8 cellular contexts compared by ENCODE assay signal in genomic region chr2:10688921-10689807, GRCh38. TPM values are rescaled to one million over a fixed set of nuclear protein-coding genes. Genes with fewer than 3 reads are reported as not detected.
A peak's percentile ranks its signal among the peaks of the same experiment; 100 is the strongest.
DNase-seq lines count a peak whose midpoint lies in the region; ATAC-seq and TF ChIP-seq lines count a peak whose summit lies in the region.

No MANE protein-coding gene starts in this region.

- no peaks in the 10 kb centered on the region for H3K9me3 Mint-ChIP-seq in CD14-positive monocyte

- peak overlapping the region; percentile 53 for H3K27ac ChIP-seq in OCI-LY7 (ENCODE audit: low read depth, low read length, poor library complexity, severe bottlenecking)
- H3K27ac ChIP-seq in esophagus (ENCODE audit: low read depth in 2 of 2, low read length in 1 of 2): peak overlapping the region; percentile 94 to 95

- peaks cover 66% of the 10 kb centered on the region for H3K79me2 ChIP-seq in OCI-LY7 (ENCODE audit: insufficient read depth, low read depth, low read length)

- H3K4me2 ChIP-seq in OCI-LY7 (ENCODE audit: low read length): peak overlapping the region; percentile 98

- TF ChIP-seq CTCF in OCI-LY7 (conservative IDR thresholded peaks at IDR 0.05; ENCODE audit: low read length) (no peak), CD14-positive monocyte (IDR thresholded peaks at IDR 0.05) (no peak)

- no peak overlapping the region for H3K27ac Mint-ChIP-seq in CD14-positive monocyte

- H3K36me3 ChIP-seq in OCI-LY7 (ENCODE audit: insufficient read depth, low read length) (peaks cover 26% of the 10 kb centered on the region), esophagus (ENCODE audit: control insufficient read depth in 2 of 2, insufficient read depth in 2 of 2, low read length in 1 of 2) (no peaks in the 10 kb centered on the region), neuron (ENCODE audit: insufficient read depth, low read length) (peaks cover 2% of the 10 kb centered on the region)

- intact Hi-C loops in OCI-LY7 (cut with micrococcal nuclease; ENCODE audit: unreplicated experiment): loop anchor here (2.0 kb wide), 1 partner anchor 124 kb away; the partner anchor contains the start of gene PDIA6
- intact Hi-C loops in CD14-positive monocyte (cut with micrococcal nuclease): no loop called here

- DNase-seq in HCEC 1CT: peak; percentile 13
- DNase-seq in OCI-LY7 (ENCODE audit: low spot score): peak; percentile 21
- DNase-seq in Ammon's horn (ENCODE audit: low spot score): no peak
- DNase-seq in HK-2 (ENCODE audit: unreplicated experiment): no peak
- no peak for DNase-seq in CD14-positive monocyte (ENCODE audit: low spot score)

- POLR2A ChIA-PET in OCI-LY7 (lab: Charles Lee): interaction anchor here (0.9 to 1.4 kb wide), 4 partner anchors 12 to 93 kb away, joined by 3 to 4 read pairs (median 3); no protein-coding TSS in a partner anchor

- WGBS in esophagus, 2 donors: 3% methylated on average over 27 of the region's 27 CpGs

- ATAC-seq in GM18502 (IDR thresholded peaks at IDR 0.05; ENCODE audit: poor library complexity, unreplicated experiment): peak; percentile 35

- CTCF ChIA-PET in OCI-LY7 (lab: Charles Lee; ENCODE audit: unreplicated experiment): no interaction called here

- H3K36me3 Mint-ChIP-seq in CD14-positive monocyte: peaks cover 5 to 7% of the 10 kb centered on the region in 2 donors

- H4K20me1 ChIP-seq in OCI-LY7 (ENCODE audit: insufficient read depth, low read length): peaks cover 16% of the 10 kb centered on the region

- H3K4me1 ChIP-seq in OCI-LY7 (ENCODE audit: insufficient read depth, low read length, poor library complexity, severe bottlenecking) (peaks cover 23% of the 10 kb centered on the region), esophagus (ENCODE audit: control insufficient read depth in 2 of 2, insufficient read depth in 2 of 2, low read length in 1 of 2) (peaks cover 0 to 7% of the 10 kb centered on the region in 2 donors), neuron (ENCODE audit: insufficient read depth, low read length) (peaks cover 16% of the 10 kb centered on the region)

- no peaks in the 10 kb centered on the region for H3K9me3 ChIP-seq in OCI-LY7 (ENCODE audit: low read length)
- no peaks in the 10 kb centered on the region for H3K9me3 ChIP-seq in esophagus (ENCODE audit: control insufficient read depth in 2 of 2, insufficient read depth in 1 of 2, low read depth in 1 of 2, low read length in 1 of 2)
- H3K9me3 ChIP-seq in neuron (ENCODE audit: low read length): no peaks in the 10 kb centered on the region

- H3K27me3 ChIP-seq in esophagus (ENCODE audit: control insufficient read depth in 1 of 2, insufficient read depth in 2 of 2, low read length in 2 of 2) (no peaks in the 10 kb centered on the region), neuron (ENCODE audit: insufficient read depth, low read length) (no peaks in the 10 kb centered on the region)

- H3K4me3 ChIP-seq in OCI-LY7 (ENCODE audit: low read depth, low read length, poor library complexity, severe bottlenecking) (peak overlapping the region; percentile 100), esophagus (ENCODE audit: low read depth in 1 of 2, low read length in 2 of 2) (peak overlapping the region; percentile 90 to 100), neuron (ENCODE audit: low read length) (peak overlapping the region; percentile 67)

- peaks cover 6% of the 10 kb centered on the region for H3K4me1 Mint-ChIP-seq in CD14-positive monocyte

- BruUV-seq in OCI-LY7 (replicated peaks; lab: Mats Ljungman, UMichigan): TSS peak; percentile 82

- peaks cover 1 to 3% (median 3%) of the 10 kb centered on the region in 3 donors for H3K27me3 Mint-ChIP-seq in CD14-positive monocyte (ENCODE audit: low read depth in 3 of 3)

- H2AFZ ChIP-seq in OCI-LY7 (ENCODE audit: low read length) (peak overlapping the region; percentile 78), neuron (ENCODE audit: low read depth, low read length) (peak overlapping the region; percentile 62)

- H3K4me3 Mint-ChIP-seq in CD14-positive monocyte: no peak overlapping the region

- no peaks in the 10 kb centered on the region for H3K9me2 ChIP-seq in OCI-LY7 (ENCODE audit: insufficient read depth, low read length)

RNA-seq across cellular contexts. Expression of gene NOL10, which starts 0.6 kb away (rescaled TPM):
- total RNA-seq in OCI-LY7 (2014; rRNA removed; shearing (Covaris generic)): 23.7 and 26.9 TPM in 2 replicates
- 24.8 and 31.7 TPM in 2 replicates for total RNA-seq in OCI-LY7 (2022)
- polyA plus RNA-seq in esophagus (10 to 100 TPM in 1 of 2 donors, 1 to 10 TPM in 1; 6.8 to 13.1 TPM), CD14-positive monocyte (10 to 100 TPM in 1 of 2 donors, 1 to 10 TPM in 1; 9.9 to 12.8 TPM)

RNA-seq across cellular contexts. Expression of gene ATP6V1C2, which starts 32.3 kb away (rescaled TPM):
- 0.13 TPM in 1 of 2 replicates, not detected in the other for total RNA-seq in OCI-LY7 (2014; rRNA removed; shearing (Covaris generic))
- total RNA-seq in OCI-LY7 (2022): not detected in 2 replicates
- polyA plus RNA-seq in esophagus: 10 to 100 TPM; 16.8 to 55.0 TPM
- polyA plus RNA-seq in CD14-positive monocyte: not detected

Comparison
In these comparisons a context has a peak if more than half of its experiments do, and no peak if none do; other contexts are left out.
1. DNase-seq: peak in HCEC 1CT (single experiment) and OCI-LY7 (single experiment); none in Ammon's horn (single experiment), HK-2 (single experiment) and CD14-positive monocyte (single experiment).
2. RNA of gene ATP6V1C2, which starts 32.3 kb away (polyA plus RNA-seq): 16.8 to 55.0 TPM in esophagus; not detected in CD14-positive monocyte; every median in the first group is over 10 times any median in the second.
3. Peak in every context shown above with its lines, with median percentiles within 50 percentile points of each other: H3K4me3 ChIP-seq.